In the genomic region with DNA sequence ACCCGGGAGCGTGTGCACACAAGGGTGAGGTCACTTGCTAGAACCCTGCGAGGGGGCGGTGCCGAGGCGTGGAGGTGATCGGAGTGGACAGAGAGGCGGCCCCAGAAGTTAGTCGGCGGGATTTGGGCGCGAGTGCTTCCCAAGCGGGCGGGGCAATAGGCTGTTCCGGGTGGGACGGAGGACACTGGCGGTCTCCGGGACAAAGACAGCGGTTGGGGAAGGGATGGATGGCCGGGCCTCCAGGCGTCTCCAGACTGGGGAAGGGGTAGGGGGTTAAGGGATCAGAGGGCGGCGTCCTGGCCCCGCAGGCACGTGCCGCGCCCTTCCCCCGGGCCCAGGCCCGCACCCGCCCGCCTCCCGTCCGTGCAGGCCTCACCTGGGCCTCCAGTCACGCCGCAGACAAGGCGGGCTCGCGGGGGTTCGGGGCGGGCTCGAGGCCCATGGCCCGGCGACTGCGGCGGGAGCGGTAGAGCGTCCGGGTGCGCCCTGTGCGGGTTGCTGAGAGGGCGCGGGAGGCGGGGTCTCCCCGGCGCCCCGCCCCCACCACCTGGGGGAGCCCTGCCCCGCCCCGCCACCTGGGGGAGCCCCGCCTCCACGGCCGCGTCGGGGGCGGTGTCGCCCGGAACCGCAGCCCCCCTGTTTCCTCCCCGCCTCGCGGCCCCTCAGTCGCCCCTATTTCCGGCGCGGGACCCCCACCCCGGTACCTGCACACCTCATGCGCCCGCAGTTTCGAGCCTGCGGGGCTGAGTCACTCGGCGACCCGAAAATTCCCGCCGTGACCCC, we compare ENCODE assay signal across 8 cellular contexts. TPM values are rescaled to one million over a fixed set of nuclear protein-coding genes. Genes with fewer than 3 reads are reported as not detected.
DNase-seq lines count a peak whose midpoint lies in the region; ATAC-seq, FAIRE-seq and TF ChIP-seq lines count a peak whose summit lies in the region.

A gene (minus strand): TSS at position 505 of the 783 bp plus-strand sequence. CDS start 945 bp downstream, outside the sequence.

- no peaks in the 10 kb centered on the region for H3K9me3 Mint-ChIP-seq in WTC11

- H3K4me3 ChIP-seq in A673 (ENCODE audit: low read depth, low read length, poor library complexity, severe bottlenecking) (peak within 1 kb of the TSS; percentile 80), bronchial epithelial cell (ENCODE audit: low read depth, low read length) (peak within 1 kb of the TSS; percentile 66), lung (peak within 1 kb of the TSS; percentile 49)

- H3K36me3 ChIP-seq in A673 (ENCODE audit: insufficient read depth, low read length, poor library complexity, severe bottlenecking) (no peaks in the 10 kb centered on the region), bronchial epithelial cell (ENCODE audit: control insufficient read depth, insufficient read depth, low read length) (peaks cover 3% of the 10 kb centered on the region), lung (ENCODE audit: control insufficient read depth in 2 of 2, insufficient read depth in 2 of 2, low read length in 2 of 2) (peaks cover 0 to 5% of the 10 kb centered on the region in 2 donors)

- ATAC-seq in WTC11 (peak; percentile 77), lung (ENCODE audit: insufficient read depth, low FRiP score) (peak; percentile 89)

- peaks cover 20% of the 10 kb centered on the region for H3K36me3 Mint-ChIP-seq in WTC11

- H3K27me3 ChIP-seq in A673 (replicated peaks; ENCODE audit: insufficient read depth, low read depth, low read length, poor library complexity) (no peaks in the 10 kb centered on the region), bronchial epithelial cell (ENCODE audit: control insufficient read depth, insufficient read depth, low read length) (no peaks in the 10 kb centered on the region), lung (ENCODE audit: control insufficient read depth, insufficient read depth) (no peaks in the 10 kb centered on the region)

- peak; percentile 55 for TF ChIP-seq POLR2A in GM18951 (IDR thresholded peaks at IDR 0.05; ENCODE audit: extremely low read depth, insufficient read depth, insufficient read length)

- peak within 1 kb of the TSS; percentile 65 for H3K27ac ChIP-seq in A673 (ENCODE audit: low read depth, low read length, poor library complexity, severe bottlenecking)
- peak within 1 kb of the TSS in 1 of 2 donors; percentile 49 for H3K27ac ChIP-seq in lung (ENCODE audit: low read depth in 1 of 2, low read length in 1 of 2)

- FAIRE-seq in bronchial epithelial cell (lab: Jason Lieb, UNC): no peak

- POLR2A ChIA-PET in A673 (lab: Charles Lee; ENCODE audit: low non-redundant PET) (no interaction called here), WTC11 (lab: Charles Lee) (interaction anchor here (0.8 to 1.9 kb wide), 9 partner anchors 9 to 238 kb away, joined by 3 to 8 read pairs (median 4); a partner anchor contains a TSS)

- no TSS peak for BruUV-seq in A673 (replicated peaks; lab: Mats Ljungman, UMichigan)

- H3K4me1 ChIP-seq in A673 (ENCODE audit: insufficient read depth, low read length, poor library complexity, severe bottlenecking): peaks cover 17% of the 10 kb centered on the region
- peaks cover 0 to 5% of the 10 kb centered on the region in 2 donors for H3K4me1 ChIP-seq in lung (ENCODE audit: control insufficient read depth in 2 of 2, insufficient read depth in 2 of 2, low read length in 2 of 2)

- in situ Hi-C loops in GM18951 (cut with MboI; ENCODE audit: low sequenced_read_pairs, unreplicated experiment): loop anchor here (25.0 kb wide), 1 partner anchor 266 kb away; no protein-coding TSS in a partner anchor

- WGBS in lung, 2 donors: 1 to 2% methylated on average over 43 to 84 of the region's 84 CpGs

- DNase-seq in A673 (ENCODE audit: low spot score): peak; percentile 55
- peak; percentile 43 for DNase-seq in HT-29 (ENCODE audit: low spot score)
- peak; percentile 76 for DNase-seq in WTC11 (ENCODE audit: low spot score)
- no peak for DNase-seq in bronchial epithelial cell (ENCODE audit: low read depth)
- peak; percentile 64 for DNase-seq in lung (ENCODE audit: low spot score)
- DNase-seq in stimulated activated CD8-positive, alpha-beta memory T cell treated with anti-CD3 and anti-CD28 coated beads, Interleukin-4, amount 100 ng/mL, for 24 hours (ENCODE audit: low read depth): peak; percentile 55
- DNase-seq in hepatic stellate cell (ENCODE audit: low spot score): no peak

- H3K4me3 Mint-ChIP-seq in WTC11: peak within 1 kb of the TSS; percentile 90

- TF ChIP-seq CTCF in A673 (conservative IDR thresholded peaks at IDR 0.05; ENCODE audit: low read depth, low read length) (no peak), WTC11 (IDR thresholded peaks at IDR 0.05) (no peak), bronchial epithelial cell (IDR thresholded peaks at IDR 0.05; ENCODE audit: insufficient read depth, low read length, severe bottlenecking) (no peak), lung (IDR thresholded peaks at IDR 0.05; ENCODE audit: control extremely low read depth, extremely low read depth) (no peak)

- intact Hi-C loops in A673 (cut with micrococcal nuclease; ENCODE audit: unreplicated experiment): loop anchor here (2.0 kb wide), 1 partner anchor 37 kb away; no protein-coding TSS in a partner anchor

- peaks cover 17% of the 10 kb centered on the region for H3K4me1 Mint-ChIP-seq in WTC11

- no peaks in the 10 kb centered on the region; the same call in 1 of the 2 replicates for H3K27me3 Mint-ChIP-seq in WTC11 (ENCODE audit: low read depth)

- H3K9me3 ChIP-seq in A673 (ENCODE audit: low read depth, low read length, poor library complexity, severe bottlenecking): no peaks in the 10 kb centered on the region
- H3K9me3 ChIP-seq in lung (ENCODE audit: control insufficient read depth in 2 of 2, insufficient read depth in 1 of 2, low read length in 1 of 2): no peaks in the 10 kb centered on the region

- CTCF ChIA-PET in A673 (lab: Charles Lee): interaction anchor here (0.5 to 0.6 kb wide), 3 partner anchors 15 to 470 kb away, joined by 4 to 8 read pairs (median 5); no protein-coding TSS in a partner anchor
- CTCF ChIA-PET in WTC11 (lab: Charles Lee): interaction anchor here (0.8 to 2.2 kb wide), 14 partner anchors 7 to 115 kb away, joined by 3 to 23 read pairs (median 6); a partner anchor contains a TSS

- H3K27ac Mint-ChIP-seq in WTC11: peak within 1 kb of the TSS; percentile 98

TF ChIP-seq in WTC11, 78 proteins besides CTCF, POLR2A, EP300 and RAD21 (continues in another document):
- TF ChIP-seq KAT7 (CRISPR knock-in tag; IDR thresholded peaks at IDR 0.05; ENCODE audit: borderline replicate concordance) (0 out of 2 replicates have a peak, but pooled peaks have one; percentile 11), GRHL2 (CRISPR knock-in tag; IDR thresholded peaks at IDR 0.05; ENCODE audit: insufficient replicate concordance, severe bottlenecking) (no peak), NR3C1 (CRISPR knock-in tag; conservative IDR thresholded peaks at IDR 0.05; ENCODE audit: low read depth) (no peak; the same call in 1 of the 2 replicates), SOX15 (CRISPR knock-in tag; IDR thresholded peaks at IDR 0.05) (no peak)
- TF ChIP-seq, protein P1, sequence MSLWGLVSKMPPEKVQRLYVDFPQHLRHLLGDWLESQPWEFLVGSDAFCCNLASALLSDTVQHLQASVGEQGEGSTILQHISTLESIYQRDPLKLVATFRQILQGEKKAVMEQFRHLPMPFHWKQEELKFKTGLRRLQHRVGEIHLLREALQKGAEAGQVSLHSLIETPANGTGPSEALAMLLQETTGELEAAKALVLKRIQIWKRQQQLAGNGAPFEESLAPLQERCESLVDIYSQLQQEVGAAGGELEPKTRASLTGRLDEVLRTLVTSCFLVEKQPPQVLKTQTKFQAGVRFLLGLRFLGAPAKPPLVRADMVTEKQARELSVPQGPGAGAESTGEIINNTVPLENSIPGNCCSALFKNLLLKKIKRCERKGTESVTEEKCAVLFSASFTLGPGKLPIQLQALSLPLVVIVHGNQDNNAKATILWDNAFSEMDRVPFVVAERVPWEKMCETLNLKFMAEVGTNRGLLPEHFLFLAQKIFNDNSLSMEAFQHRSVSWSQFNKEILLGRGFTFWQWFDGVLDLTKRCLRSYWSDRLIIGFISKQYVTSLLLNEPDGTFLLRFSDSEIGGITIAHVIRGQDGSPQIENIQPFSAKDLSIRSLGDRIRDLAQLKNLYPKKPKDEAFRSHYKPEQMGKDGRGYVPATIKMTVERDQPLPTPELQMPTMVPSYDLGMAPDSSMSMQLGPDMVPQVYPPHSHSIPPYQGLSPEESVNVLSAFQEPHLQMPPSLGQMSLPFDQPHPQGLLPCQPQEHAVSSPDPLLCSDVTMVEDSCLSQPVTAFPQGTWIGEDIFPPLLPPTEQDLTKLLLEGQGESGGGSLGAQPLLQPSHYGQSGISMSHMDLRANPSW (CRISPR knock-in tag; conservative IDR thresholded peaks at IDR 0.05; ENCODE audit: low read depth): no peak
- TF ChIP-seq, protein P2, sequence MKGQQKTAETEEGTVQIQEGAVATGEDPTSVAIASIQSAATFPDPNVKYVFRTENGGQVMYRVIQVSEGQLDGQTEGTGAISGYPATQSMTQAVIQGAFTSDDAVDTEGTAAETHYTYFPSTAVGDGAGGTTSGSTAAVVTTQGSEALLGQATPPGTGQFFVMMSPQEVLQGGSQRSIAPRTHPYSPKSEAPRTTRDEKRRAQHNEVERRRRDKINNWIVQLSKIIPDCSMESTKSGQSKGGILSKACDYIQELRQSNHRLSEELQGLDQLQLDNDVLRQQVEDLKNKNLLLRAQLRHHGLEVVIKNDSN (CRISPR knock-in tag; IDR thresholded peaks at IDR 0.05): peak; percentile 56; the same call in 1 of the 2 replicates
- TF ChIP-seq, protein P3, sequence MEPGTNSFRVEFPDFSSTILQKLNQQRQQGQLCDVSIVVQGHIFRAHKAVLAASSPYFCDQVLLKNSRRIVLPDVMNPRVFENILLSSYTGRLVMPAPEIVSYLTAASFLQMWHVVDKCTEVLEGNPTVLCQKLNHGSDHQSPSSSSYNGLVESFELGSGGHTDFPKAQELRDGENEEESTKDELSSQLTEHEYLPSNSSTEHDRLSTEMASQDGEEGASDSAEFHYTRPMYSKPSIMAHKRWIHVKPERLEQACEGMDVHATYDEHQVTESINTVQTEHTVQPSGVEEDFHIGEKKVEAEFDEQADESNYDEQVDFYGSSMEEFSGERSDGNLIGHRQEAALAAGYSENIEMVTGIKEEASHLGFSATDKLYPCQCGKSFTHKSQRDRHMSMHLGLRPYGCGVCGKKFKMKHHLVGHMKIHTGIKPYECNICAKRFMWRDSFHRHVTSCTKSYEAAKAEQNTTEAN (CRISPR knock-in tag; IDR thresholded peaks at IDR 0.05): no peak

RNA-seq across cellular contexts. Expression of the gene that starts here (rescaled TPM):
- total RNA-seq in A673 (2021) (17.2 and 20.6 TPM in 2 replicates), WTC11 (2021) (42.9 to 45.1 TPM (median 44.5 TPM) in 3 replicates), bronchial epithelial cell (5.5 and 5.6 TPM in 2 replicates), lung (10 to 100 TPM in 1 of 2 donors, 1 to 10 TPM in 1; 5.1 to 22.7 TPM)
- 14.1 and 16.2 TPM in 2 replicates for total RNA-seq in HT-29 (2014; rRNA removed; shearing (Covaris generic))
- 10 to 100 TPM; 16.2 to 42.4 TPM for polyA plus RNA-seq in lung

Comparison
In these comparisons a context has a peak if more than half of its experiments do, and no peak if none do; other contexts are left out.
1. DNase-seq: peak in A673 (single experiment), HT-29 (single experiment), WTC11 (single experiment), lung (single experiment) and stimulated activated CD8-positive, alpha-beta memory T cell treated with anti-CD3 and anti-CD28 coated beads, Interleukin-4, amount 100 ng/mL, for 24 hours (single experiment); none in bronchial epithelial cell (single experiment) and hepatic stellate cell (single experiment).
2. Peak in every context shown above with its lines, with median percentiles within 50 percentile points of each other: H3K4me3 ChIP-seq.